Comparison of ENCODE assay signal across 8 cellular contexts in the genomic region with DNA sequence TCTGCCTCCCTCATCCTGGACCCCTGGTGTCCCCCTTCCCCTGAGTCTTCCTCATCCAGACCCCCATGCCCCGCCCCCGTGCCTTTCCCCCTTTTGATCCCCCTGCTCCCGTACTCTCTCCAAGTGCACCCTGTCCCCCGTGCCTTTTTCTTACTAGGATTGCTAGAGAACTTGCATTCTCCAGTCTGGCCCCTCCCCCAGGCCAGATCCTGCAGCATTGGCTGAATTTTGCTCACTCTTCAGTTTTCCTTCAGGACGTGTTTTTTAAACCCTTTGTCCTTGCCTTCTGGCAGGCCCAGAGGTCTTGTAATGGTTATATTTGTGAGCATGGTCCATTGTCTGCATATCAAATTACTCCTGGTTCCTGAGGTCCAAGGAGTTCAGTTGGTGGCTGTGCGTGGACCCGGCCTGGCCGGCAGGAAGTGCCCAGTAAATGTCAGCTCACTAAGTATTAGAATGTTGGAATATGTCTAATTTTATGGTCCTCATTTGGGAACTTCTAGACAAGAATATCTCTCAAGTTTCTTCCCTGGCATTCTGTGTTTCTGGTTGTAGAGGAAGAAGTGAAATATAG. TPM values are rescaled to one million over a fixed set of nuclear protein-coding genes. Genes with fewer than 3 reads are reported as not detected.
A peak's percentile ranks its signal among the peaks of the same experiment; 100 is the strongest.
DNase-seq lines count a peak whose midpoint lies in the region; ATAC-seq and TF ChIP-seq lines count a peak whose summit lies in the region.

No MANE protein-coding gene starts in this region.

- peak overlapping the region; percentile 92 for H2AFZ ChIP-seq in GM23338
- peak overlapping the region; percentile 61 for H2AFZ ChIP-seq in SK-N-SH (ENCODE audit: low read depth)
- H2AFZ ChIP-seq in neural progenitor cell (replicated peaks) = peak overlapping the region; percentile 97

- H3K9ac ChIP-seq in SK-N-SH (peak overlapping the region; percentile 75), neural progenitor cell (peak overlapping the region; percentile 64)

- H3K27me3 ChIP-seq in GM23338 (ENCODE audit: insufficient read depth) (no peaks in the 10 kb centered on the region), SK-N-SH (ENCODE audit: insufficient read depth) (no peaks in the 10 kb centered on the region), neural progenitor cell (no peaks in the 10 kb centered on the region)

- peak overlapping the region; percentile 66; the same call in 1 of the 2 replicates for H3K27ac ChIP-seq in GM23338 (ENCODE audit: low read depth)
- H3K27ac ChIP-seq in SK-N-SH (ENCODE audit: low read depth in 2 of 2, low read length in 1 of 2) = peak overlapping the region; percentile 48 to 56; a peak in 2 of 4 replicates
- no peak overlapping the region for H3K27ac ChIP-seq in neural progenitor cell

- peak overlapping the region; percentile 95 for H3K4me3 ChIP-seq in GM23338
- peak overlapping the region; percentile 74 to 93 for H3K4me3 ChIP-seq in SK-N-SH (ENCODE audit: low read depth in 2 of 2, low read length in 1 of 2)
- peak overlapping the region; percentile 96 for H3K4me3 ChIP-seq in neural progenitor cell

- H3K27ac Mint-ChIP-seq in GM23338 = peak overlapping the region; percentile 67; the same call in 1 of the 2 replicates
- peak overlapping the region; percentile 81 for H3K27ac Mint-ChIP-seq in neural progenitor cell

- H3F3A ChIP-seq in GM23338 (replicated peaks; ENCODE audit: low read depth) (peaks cover 16% of the 10 kb centered on the region), SK-N-SH (replicated peaks; ENCODE audit: insufficient read depth) (peaks cover 5% of the 10 kb centered on the region), neural progenitor cell (ENCODE audit: low read depth) (peaks cover 19% of the 10 kb centered on the region)

- ATAC-seq in GM23338 (no peak), GM21786 (IDR thresholded peaks at IDR 0.05; ENCODE audit: unreplicated experiment) (no peak), GM21723 (IDR thresholded peaks at IDR 0.05; ENCODE audit: unreplicated experiment) (no peak)

- DNase-seq in GM23338 (ENCODE audit: low spot score) = peak; percentile 36
- DNase-seq in SK-N-SH = no peak
- DNase-seq in erythroblast (lab: John Stamatoyannopoulos, UW) = peak; percentile 26 to 49
- no peak for DNase-seq in neural progenitor cell (ENCODE audit: low spot score)
- DNase-seq in cortex of kidney (lab: John Stamatoyannopoulos, UW) = no peak
- DNase-seq in NOMO-1 treated with dmso at 0.1 percent for 144 hours (lab: John Stamatoyannopoulos, UW; ENCODE audit: unreplicated experiment) = no peak

- peaks cover 5% of the 10 kb centered on the region; the same call in 2 of the 3 replicates for H3K36me3 Mint-ChIP-seq in GM23338 (ENCODE audit: low read depth)
- H3K36me3 Mint-ChIP-seq in neural progenitor cell = no peaks in the 10 kb centered on the region

- H3K4me1 ChIP-seq in GM23338 (ENCODE audit: insufficient read depth) (peaks cover 7% of the 10 kb centered on the region), SK-N-SH (ENCODE audit: control insufficient read depth in 1 of 2, insufficient read depth in 2 of 2, low read depth in 1 of 2, low read length in 1 of 2) (peaks cover 0 to 10% of the 10 kb centered on the region in 2 experiments; a peak in 1 of 4 replicates), neural progenitor cell (peaks cover 7% of the 10 kb centered on the region)

- H3K79me2 ChIP-seq in GM23338 (replicated peaks; ENCODE audit: insufficient read depth) (peaks cover 15% of the 10 kb centered on the region), SK-N-SH (ENCODE audit: insufficient read depth) (peaks cover 28% of the 10 kb centered on the region), neural progenitor cell (ENCODE audit: low read depth) (peaks cover 13% of the 10 kb centered on the region)

- no peak for TF ChIP-seq POLR2A in erythroblast (IDR thresholded peaks at IDR 0.05; ENCODE audit: low read length)

- no peaks in the 10 kb centered on the region for H3K9me3 ChIP-seq in SK-N-SH
- H3K9me3 ChIP-seq in neural progenitor cell (ENCODE audit: low read depth) = no peaks in the 10 kb centered on the region

- no peak for TF ChIP-seq RAD21 in SK-N-SH (IDR thresholded peaks at IDR 0.05; ENCODE audit: low read length)

- H3K4me1 Mint-ChIP-seq in GM23338 (peaks cover 3% of the 10 kb centered on the region; the same call in 2 of the 3 replicates), neural progenitor cell (peaks cover 11% of the 10 kb centered on the region)

- no peak for TF ChIP-seq CTCF in GM23338 (conservative IDR thresholded peaks at IDR 0.05; ENCODE audit: low read depth in 2 of 2)
- TF ChIP-seq CTCF in SK-N-SH (IDR thresholded peaks at IDR 0.05) = no peak
- TF ChIP-seq CTCF in neural progenitor cell (IDR thresholded peaks at IDR 0.05) = no peak

- no peak for TF ChIP-seq EP300 in SK-N-SH (IDR thresholded peaks at IDR 0.05; ENCODE audit: borderline replicate concordance in 1 of 2, low read depth in 1 of 2, low read length in 1 of 2)

- WGBS in SK-N-SH (ENCODE audit: low lambda C conversion rate) = 13% methylated on average over 8 of the region's 8 CpGs

- H3K9me3 Mint-ChIP-seq in GM23338 = no peaks in the 10 kb centered on the region; the same call in 2 of the 3 replicates
- H3K9me3 Mint-ChIP-seq in neural progenitor cell = no peaks in the 10 kb centered on the region

- peaks cover 8% of the 10 kb centered on the region for H3K27me3 Mint-ChIP-seq in GM23338 (ENCODE audit: insufficient read depth, low read depth, poor library complexity)
- no peaks in the 10 kb centered on the region for H3K27me3 Mint-ChIP-seq in neural progenitor cell (ENCODE audit: insufficient read depth, low read depth)

- H3K36me3 ChIP-seq in GM23338 (ENCODE audit: insufficient read depth) (no peaks in the 10 kb centered on the region; the same call in 1 of the 2 replicates), SK-N-SH (replicated peaks in 1 of 2; ENCODE audit: control insufficient read depth in 1 of 2, insufficient read depth in 2 of 2, low read length in 1 of 2) (peaks cover 0 to 22% of the 10 kb centered on the region in 2 experiments), neural progenitor cell (no peaks in the 10 kb centered on the region)

- H4K20me1 ChIP-seq in GM23338 (replicated peaks; ENCODE audit: insufficient read depth) = no peaks in the 10 kb centered on the region
- H4K20me1 ChIP-seq in SK-N-SH (ENCODE audit: insufficient read depth) = no peaks in the 10 kb centered on the region
- no peaks in the 10 kb centered on the region for H4K20me1 ChIP-seq in neural progenitor cell (ENCODE audit: low read depth)

- H3K4me3 Mint-ChIP-seq in GM23338 = peak overlapping the region; percentile 93
- peak overlapping the region; percentile 96 for H3K4me3 Mint-ChIP-seq in neural progenitor cell

- POLR2A ChIA-PET in SK-N-SH (lab: Yijun Ruan, JAX) = interaction anchor here (1.8 kb wide), 1 partner anchor 30 kb away, joined by 6 read pairs; a partner anchor contains a TSS

- no peaks in the 10 kb centered on the region for H3K9me2 ChIP-seq in GM23338 (ENCODE audit: insufficient read depth)
- no peaks in the 10 kb centered on the region for H3K9me2 ChIP-seq in SK-N-SH

- CTCF ChIA-PET in SK-N-SH (lab: Yijun Ruan, JAX) = interaction anchor here (1.2 to 2.8 kb wide), 2 partner anchors 31 to 54 kb away, joined by 3 to 14 read pairs; a partner anchor contains a TSS

- H3K4me2 ChIP-seq in GM23338 (peak overlapping the region; percentile 99), SK-N-SH (peak overlapping the region; percentile 91), neural progenitor cell (peak overlapping the region; percentile 95)

TF ChIP-seq in GM23338, 12 proteins besides CTCF, POLR2A, EP300 and RAD21 (continues in another document):
- TF ChIP-seq STAT1 (IDR thresholded peaks at IDR 0.05; ENCODE audit: unreplicated experiment) (no peak), ZNF331 (CRISPR knock-in tag; IDR thresholded peaks at IDR 0.05; ENCODE audit: low read depth) (no peak), CREB1 (CRISPR knock-in tag; IDR thresholded peaks at IDR 0.05; ENCODE audit: low read depth) (no peak), EZH2 (IDR thresholded peaks at IDR 0.05; ENCODE audit: low read depth, unreplicated experiment) (no peak), ZNF114 (CRISPR knock-in tag; IDR thresholded peaks at IDR 0.05) (no peak), NANOG (IDR thresholded peaks at IDR 0.05; ENCODE audit: borderline replicate concordance) (no peak)

RNA-seq across cellular contexts. Expression of a gene that starts 0.6 kb away (rescaled TPM):
- total RNA-seq in GM23338 (2014; rRNA removed; shearing (Covaris generic)) = 19.1 and 19.4 TPM in 2 replicates
- polyA plus RNA-seq in GM23338 (2016; fragmentation: Nextera tagmentation; extraction: Ambion mirVana) = 7.8 and 8.3 TPM in 2 replicates
- 19.1 and 19.7 TPM in 2 replicates for polyA plus RNA-seq in SK-N-SH (2012; rRNA removed)
- polyA plus RNA-seq in SK-N-SH (2012; cell fraction: cytosol; rRNA removed) = 10.1 and 14.8 TPM in 2 replicates
- 26.5 and 27.7 TPM in 2 replicates for polyA plus RNA-seq in SK-N-SH (2012; cell fraction: nucleus; rRNA removed)
- 17.1 and 19.0 TPM in 2 replicates for total RNA-seq in neural progenitor cell (ENCODE audit: low replicate concordance)

RNA-seq across cellular contexts. Expression of a gene that starts 15.9 kb away (rescaled TPM):
- 14.4 and 23.9 TPM in 2 replicates for total RNA-seq in GM23338 (2014; rRNA removed; shearing (Covaris generic))
- polyA plus RNA-seq in GM23338 (2016; fragmentation: Nextera tagmentation; extraction: Ambion mirVana) (6.5 and 7.0 TPM in 2 replicates), SK-N-SH (2012; rRNA removed) (25.4 and 30.9 TPM in 2 replicates)
- 12.0 and 17.2 TPM in 2 replicates for polyA plus RNA-seq in SK-N-SH (2012; cell fraction: cytosol; rRNA removed)
- 46.9 and 78.6 TPM in 2 replicates for polyA plus RNA-seq in SK-N-SH (2012; cell fraction: nucleus; rRNA removed)
- 14.7 and 28.2 TPM in 2 replicates for total RNA-seq in neural progenitor cell (ENCODE audit: low replicate concordance)

RNA-seq across cellular contexts. Expression of a gene that starts 30.6 kb away (rescaled TPM):
- 14.6 and 23.5 TPM in 2 replicates for total RNA-seq in GM23338 (2014; rRNA removed; shearing (Covaris generic))
- polyA plus RNA-seq in GM23338 (2016; fragmentation: Nextera tagmentation; extraction: Ambion mirVana) (15.1 and 19.2 TPM in 2 replicates), SK-N-SH (2012; rRNA removed) (22.2 and 26.6 TPM in 2 replicates)
- 12.0 and 18.7 TPM in 2 replicates for polyA plus RNA-seq in SK-N-SH (2012; cell fraction: cytosol; rRNA removed)
- 13.7 and 23.5 TPM in 2 replicates for polyA plus RNA-seq in SK-N-SH (2012; cell fraction: nucleus; rRNA removed)
- 3.2 and 9.1 TPM in 2 replicates for total RNA-seq in neural progenitor cell (ENCODE audit: low replicate concordance)

RNA-seq across cellular contexts. Expression of a gene that starts 41.9 kb away (rescaled TPM):
- 34.8 and 50.9 TPM in 2 replicates for total RNA-seq in GM23338 (2014; rRNA removed; shearing (Covaris generic))
- polyA plus RNA-seq in GM23338 (2016; fragmentation: Nextera tagmentation; extraction: Ambion mirVana) (28.5 and 33.5 TPM in 2 replicates), SK-N-SH (2012; rRNA removed) (43.5 and 44.2 TPM in 2 replicates)
- 16.0 and 25.7 TPM in 2 replicates for polyA plus RNA-seq in SK-N-SH (2012; cell fraction: cytosol; rRNA removed)
- polyA plus RNA-seq in SK-N-SH (2012; cell fraction: nucleus; rRNA removed) = 134 and 140 TPM in 2 replicates
- 17.2 and 50.1 TPM in 2 replicates for total RNA-seq in neural progenitor cell (ENCODE audit: low replicate concordance)

Comparison
In these comparisons a context has a peak if more than half of its experiments do, and no peak if none do; other contexts are left out.
1. DNase-seq: peak in GM23338 (single experiment) and erythroblast (2 of 2); none in SK-N-SH (single experiment), neural progenitor cell (single experiment), cortex of kidney (single experiment) and NOMO-1 treated with dmso at 0.1 percent for 144 hours (single experiment).
2. Peak in every context shown above with its lines, with median percentiles within 50 percentile points of each other: H2AFZ ChIP-seq, H3K4me2 ChIP-seq and H3K4me3 ChIP-seq.